In genomic region chrX:53093177-53093655, GRCh38 we compare ENCODE assay signal across 8 cellular contexts. TPM values are rescaled to one million over a fixed set of nuclear protein-coding genes. Genes with fewer than 3 reads are reported as not detected.
DNase-seq lines count a peak whose midpoint lies in the region; ATAC-seq and TF ChIP-seq lines count a peak whose summit lies in the region.

No MANE protein-coding gene starts in this region.

- H3K4me3 Mint-ChIP-seq in activated CD4-positive, alpha-beta T cell treated with anti-CD3 and anti-CD28 coated beads for 36 hours: peak overlapping the region; percentile 90

- H3K36me3 ChIP-seq in left lung: no peaks in the 10 kb centered on the region

- H3K4me1 Mint-ChIP-seq in activated CD4-positive, alpha-beta T cell treated with anti-CD3 and anti-CD28 coated beads for 36 hours: peaks cover 26% of the 10 kb centered on the region

- peak; percentile 84 for DNase-seq in GM12865 (ENCODE audit: low read depth)
- peak; percentile 20 for DNase-seq in NCI-H345 treated with DMSO at 0.1 percent for 48 hours (lab: John Stamatoyannopoulos, UW; ENCODE audit: unreplicated experiment)
- peak; percentile 90 for DNase-seq in activated CD4-positive, alpha-beta T cell treated with anti-CD3 and anti-CD28 coated beads for 36 hours
- peak; percentile 54 for DNase-seq in dedifferentiated amniotic fluid mesenchymal stem cell (ENCODE audit: extremely low spot score)
- DNase-seq in left lung: peak; percentile 84 to 93
- peak; percentile 55 for DNase-seq in stimulated activated CD4-positive, alpha-beta T cell treated with anti-CD3 and anti-CD28 coated beads, Interleukin-2, amount 100 ng/mL, for 4 hours (ENCODE audit: low read depth)
- no peak for DNase-seq in NCI-H2196 treated with DMSO at 0.1 percent for 48 hours (lab: John Stamatoyannopoulos, UW; ENCODE audit: unreplicated experiment)

- peak overlapping the region; percentile 74 to 89 for H3K27ac ChIP-seq in left lung

- H3K9me3 ChIP-seq in left lung: no peaks in the 10 kb centered on the region

- H3K27ac Mint-ChIP-seq in activated CD4-positive, alpha-beta T cell treated with anti-CD3 and anti-CD28 coated beads for 36 hours: peak overlapping the region; percentile 91

- CTCF ChIA-PET in activated CD4-positive, alpha-beta T cell treated with anti-CD3 and anti-CD28 coated beads for 36 hours (lab: Charles Lee): no interaction called here

- no peaks in the 10 kb centered on the region for H3K27me3 Mint-ChIP-seq in activated CD4-positive, alpha-beta T cell treated with anti-CD3 and anti-CD28 coated beads for 36 hours

- intact Hi-C loops in activated CD4-positive, alpha-beta T cell treated with anti-CD3 and anti-CD28 coated beads for 36 hours (cut with DNase I, micrococcal nuclease): loop anchor here (1.0 to 10.0 kb wide), 7 partner anchors 11 to 521 kb away; partner anchors contain the start of gene TSPYL2 (in 1 of the 2)
- intact Hi-C loops in left lung (cut with DNase I): no loop called here

- POLR2A ChIA-PET in activated CD4-positive, alpha-beta T cell treated with anti-CD3 and anti-CD28 coated beads for 36 hours (lab: Charles Lee): no interaction called here

- ATAC-seq in HG03064 (IDR thresholded peaks at IDR 0.05; ENCODE audit: low read depth, unreplicated experiment) (peak; percentile 43), left lung (peak; percentile 81)
- ATAC-seq in activated CD4-positive, alpha-beta T cell treated with anti-CD3 and anti-CD28 coated beads for 36 hours: peak; percentile 74

- H3K4me1 ChIP-seq in left lung: peaks cover 0 to under 1% of the 10 kb centered on the region in 2 donors

- TF ChIP-seq CTCF in GM12865 (IDR thresholded peaks at IDR 0.05; ENCODE audit: insufficient read depth, low read depth, low read length, missing control alignments) (peak; percentile 34), left lung (IDR thresholded peaks at IDR 0.05) (peak; percentile 29 to 69)

- H3K4me3 ChIP-seq in GM12865 (ENCODE audit: low read depth, low read length) (peak overlapping the region; percentile 70), left lung (peak overlapping the region; percentile 27 to 61)

- peaks cover 6% of the 10 kb centered on the region for H3K36me3 Mint-ChIP-seq in activated CD4-positive, alpha-beta T cell treated with anti-CD3 and anti-CD28 coated beads for 36 hours (ENCODE audit: low read depth)

- H3K27me3 ChIP-seq in left lung: no peaks in the 10 kb centered on the region

- no peaks in the 10 kb centered on the region for H3K9me3 Mint-ChIP-seq in activated CD4-positive, alpha-beta T cell treated with anti-CD3 and anti-CD28 coated beads for 36 hours (ENCODE audit: low read depth)

RNA-seq across cellular contexts. Expression of gene KANTR, which starts 0.7 kb away (rescaled TPM):
- 10 to 100 TPM; 10.3 to 12.3 TPM for total RNA-seq in activated CD4-positive, alpha-beta T cell treated with anti-CD3 and anti-CD28 coated beads for 36 hours
- 1 to 10 TPM; 7.8 to 9.9 TPM for total RNA-seq in left lung

RNA-seq across cellular contexts. Expression of gene TSPYL2, which starts 11.0 kb away (rescaled TPM):
- total RNA-seq in activated CD4-positive, alpha-beta T cell treated with anti-CD3 and anti-CD28 coated beads for 36 hours: 10 to 100 TPM; 56.7 to 73.3 TPM
- 10 to 100 TPM; 16.6 to 21.9 TPM for total RNA-seq in left lung

RNA-seq across cellular contexts. Expression of gene GPR173, which starts 44.6 kb away (rescaled TPM):
- under 1 TPM in 1 of 2 experiments, not detected in 1; 0.14 TPM for total RNA-seq in activated CD4-positive, alpha-beta T cell treated with anti-CD3 and anti-CD28 coated beads for 36 hours
- total RNA-seq in left lung: 1 to 10 TPM; 2.0 to 3.6 TPM

Comparison
In these comparisons a context has a peak if more than half of its experiments do, and no peak if none do; other contexts are left out.
1. intact Hi-C loops: an anchor here in activated CD4-positive, alpha-beta T cell treated with anti-CD3 and anti-CD28 coated beads for 36 hours (1.0 to 10.0 kb wide); none called in left lung.